1 cellular context compared by ENCODE assay signal in the genomic region with DNA sequence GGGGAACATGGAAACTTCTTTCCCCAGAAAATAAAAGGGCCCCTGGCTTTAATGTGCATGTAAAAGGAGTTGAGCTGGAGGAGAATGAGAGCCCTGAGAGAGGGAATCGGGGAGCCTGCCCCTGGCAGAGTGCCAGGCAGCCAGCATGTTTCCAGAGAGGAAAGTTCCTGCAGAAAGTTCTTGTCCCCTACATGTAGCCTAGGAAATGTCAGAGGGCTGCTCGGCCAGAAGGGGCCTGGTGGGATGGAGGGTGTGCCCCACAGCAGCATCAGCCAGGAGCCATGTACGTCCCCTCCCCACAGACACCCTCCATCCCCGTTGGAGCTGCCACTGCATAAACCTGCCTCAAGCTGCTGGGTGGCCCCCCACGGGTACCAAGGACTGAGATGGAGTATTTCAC.
TF ChIP-seq lines count a peak whose summit lies in the region.

No MANE protein-coding gene starts in this region.

TF ChIP-seq in HepG2, 621 proteins besides CTCF, POLR2A, EP300 and RAD21:
- TF ChIP-seq RERE (CRISPR knock-in tag; IDR thresholded peaks at IDR 0.05; ENCODE audit: low read depth) (no peak), PCBP2 (optimal IDR thresholded peaks at IDR 0.05; ENCODE audit: low read depth, low read length, poor library complexity, severe bottlenecking) (no peak), ZNF772 (CRISPR knock-in tag; IDR thresholded peaks at IDR 0.05) (no peak), LCORL (IDR thresholded peaks at IDR 0.05) (0 out of 2 replicates have a peak, but pooled peaks have one; percentile 32), LCORL (CRISPR knock-in tag; IDR thresholded peaks at IDR 0.05) (no peak), TEAD2 (CRISPR knock-in tag; IDR thresholded peaks at IDR 0.05) (no peak), MATR3 (CRISPR knock-in tag; IDR thresholded peaks at IDR 0.05) (no peak), JARID2 (CRISPR knock-in tag; IDR thresholded peaks at IDR 0.05; ENCODE audit: insufficient replicate concordance) (no peak)
- TF ChIP-seq, protein P1, sequence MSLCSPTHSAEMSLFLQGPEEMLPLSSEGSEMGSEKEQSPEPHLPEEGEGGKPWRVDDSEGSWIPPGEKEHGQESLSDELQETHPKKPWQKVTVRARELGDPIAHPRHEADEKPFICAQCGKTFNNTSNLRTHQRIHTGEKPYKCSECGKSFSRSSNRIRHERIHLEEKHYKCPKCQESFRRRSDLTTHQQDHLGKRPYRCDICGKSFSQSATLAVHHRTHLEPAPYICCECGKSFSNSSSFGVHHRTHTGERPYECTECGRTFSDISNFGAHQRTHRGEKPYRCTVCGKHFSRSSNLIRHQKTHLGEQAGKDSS (CRISPR knock-in tag; IDR thresholded peaks at IDR 0.05; ENCODE audit: borderline replicate concordance, low read depth): no peak
TF ChIP-seq in HepG2: peak in this region for 1.
